21 cellular contexts compared by ENCODE assay signal in genomic region chr4:152448038-152448437, GRCh38.
"Had no signal": no experiment of that assay in that cellular context is flagged by ENCODE, and none has a peak within 500 bp of the region (broad histone marks: within the 10 kb centered on the region; RNA-seq: fewer than 3 reads in every experiment).

No MANE protein-coding gene starts in this region.

- H2AFZ ChIP-seq: neural progenitor cell had no signal

- DNase-seq: activated CD4-positive, alpha-beta memory T cell treated with anti-CD3 and anti-CD28 coated beads, Interleukin-2, amount 10 ng/mL, durations not matched to agents 7 days and 5 days; activated CD4-positive, alpha-beta T cell treated with anti-CD3 and anti-CD28 coated beads for 4 hours; activated CD8-positive, alpha-beta memory T cell treated with anti-CD3 and anti-CD28 coated beads, Interleukin-2, amount 10 ng/mL, durations not matched to agents 7 days and 5 days; activated naive CD8-positive, alpha-beta T cell treated with anti-CD3 and anti-CD28 coated beads for 36 hours; amniotic stem cell; effector CD8-positive, alpha-beta T cell; islet precursor cell; left ventricle myocardium inferior; mucosa of descending colon; naive B cell; psoas muscle; right cardiac atrium; stimulated activated naive CD8-positive, alpha-beta T cell treated with anti-CD3 and anti-CD28 coated beads, Interleukin-15, Interleukin-2, amounts not matched to agents 100 U/mL and 50 U/mL, for 24 hours; substantia nigra; T-helper 2 cell; transverse colon had no signal

- H3K27me3 ChIP-seq: esophagus muscularis mucosa, neural progenitor cell, transverse colon, vagina had no signal

- H3K27ac ChIP-seq: esophagus muscularis mucosa, left ventricle myocardium inferior, neural progenitor cell, psoas muscle, transverse colon, vagina had no signal

- H3K36me3 ChIP-seq: esophagus muscularis mucosa, left ventricle myocardium inferior, neural progenitor cell, transverse colon, vagina had no signal

- FAIRE-seq: endothelial cell of umbilical vein had no signal

- H3K9me3 ChIP-seq: esophagus muscularis mucosa, left ventricle myocardium inferior, mucosa of descending colon, psoas muscle, transverse colon, vagina had no signal

- ATAC-seq: activated CD8-positive, alpha-beta memory T cell treated with anti-CD3 and anti-CD28 coated beads, Interleukin-2, amount 10 ng/mL, durations not matched to agents 7 days and 5 days; mucosa of descending colon; right cardiac atrium; stimulated activated naive CD8-positive, alpha-beta T cell treated with anti-CD3 and anti-CD28 coated beads, Interleukin-15, Interleukin-2, amounts not matched to agents 100 U/mL and 50 U/mL, for 24 hours; WTC11 had no signal

- H3K4me2 ChIP-seq: neural progenitor cell had no signal

- H3K9ac ChIP-seq: neural progenitor cell had no signal

- H3K4me3 ChIP-seq: esophagus muscularis mucosa, left ventricle myocardium inferior, mucosa of descending colon, neural progenitor cell, psoas muscle, transverse colon, vagina had no signal

- H3K4me1 ChIP-seq: esophagus muscularis mucosa, neural progenitor cell, psoas muscle, transverse colon, vagina had no signal
